8 cellular contexts compared by ENCODE assay signal in genomic region chr2:231412616-231412963, GRCh38. TPM values are rescaled to one million over a fixed set of nuclear protein-coding genes. Genes with fewer than 3 reads are reported as not detected.
A peak's percentile ranks its signal among the peaks of the same experiment; 100 is the strongest.
DNase-seq lines count a peak whose midpoint lies in the region; ATAC-seq and TF ChIP-seq lines count a peak whose summit lies in the region.

No MANE protein-coding gene starts in this region.

- no peaks in the 10 kb centered on the region for H3K27me3 ChIP-seq in RWPE2 (ENCODE audit: insufficient read depth, poor library complexity, severe bottlenecking)

- H3K27ac ChIP-seq in RWPE2 (ENCODE audit: poor library complexity, severe bottlenecking): no peak overlapping the region

- H3K27ac Mint-ChIP-seq in glutamatergic neuron (ENCODE audit: unreplicated experiment): no peak overlapping the region

- ATAC-seq in GM19395 (IDR thresholded peaks at IDR 0.05; ENCODE audit: unreplicated experiment) (peak; percentile 5), RWPE2 (ENCODE audit: low read depth) (no peak), GM18517 (IDR thresholded peaks at IDR 0.05; ENCODE audit: unreplicated experiment) (no peak)

- H3K9me3 Mint-ChIP-seq in glutamatergic neuron (ENCODE audit: unreplicated experiment): peaks cover 5% of the 10 kb centered on the region

- TF ChIP-seq CTCF in RWPE2 (IDR thresholded peaks at IDR 0.05; ENCODE audit: poor library complexity, severe bottlenecking): peak; percentile 71
- TF ChIP-seq CTCF in glutamatergic neuron (IDR thresholded peaks at IDR 0.05; ENCODE audit: partially characterized antibody, unreplicated experiment): peak; percentile 30

- H3K9me3 ChIP-seq in RWPE2 (ENCODE audit: severe bottlenecking): no peaks in the 10 kb centered on the region

- H3K4me3 ChIP-seq in RWPE2 (ENCODE audit: severe bottlenecking) (peak overlapping the region; percentile 46), skeletal muscle cell (ENCODE audit: low read depth, low read length) (peak overlapping the region; percentile 60)

- H3K4me1 Mint-ChIP-seq in glutamatergic neuron (ENCODE audit: low read depth, unreplicated experiment): peaks cover 11% of the 10 kb centered on the region

- H3K27me3 Mint-ChIP-seq in glutamatergic neuron (ENCODE audit: unreplicated experiment): peaks cover 2% of the 10 kb centered on the region

- H3K4me3 Mint-ChIP-seq in glutamatergic neuron (ENCODE audit: unreplicated experiment): peak overlapping the region; percentile 61

- DNase-seq in RWPE2 (ENCODE audit: low spot score) (no peak), glutamatergic neuron (no peak), skeletal muscle cell (ENCODE audit: low read depth) (no peak), kidney tubule cell (ENCODE audit: low spot score) (no peak), NCI-H446 treated with DMSO at 0.1 percent for 48 hours (lab: John Stamatoyannopoulos, UW) (no peak)
- DNase-seq in activated CD8-positive, alpha-beta memory T cell treated with anti-CD3 and anti-CD28 coated beads, Interleukin-2, amount 50 U/mL, for 4 hours: no peak

- no peaks in the 10 kb centered on the region for H3K36me3 ChIP-seq in RWPE2 (ENCODE audit: low read depth)

- H3K36me3 Mint-ChIP-seq in glutamatergic neuron (ENCODE audit: unreplicated experiment): no peaks in the 10 kb centered on the region

- no peaks in the 10 kb centered on the region for H3K4me1 ChIP-seq in RWPE2 (ENCODE audit: insufficient read depth, poor library complexity, severe bottlenecking)

RNA-seq across cellular contexts. Expression of gene B3GNT7, which starts 17.1 kb away (rescaled TPM):
- 0.27 TPM for total RNA-seq in glutamatergic neuron (ENCODE audit: unreplicated experiment)

RNA-seq across cellular contexts. Expression of gene NCL, which starts 51.7 kb away (rescaled TPM):
- total RNA-seq in glutamatergic neuron (ENCODE audit: unreplicated experiment): 320 TPM
